In genomic region chr9:5569891-5570290, GRCh38 we compare ENCODE assay signal across 16 cellular contexts. TPM values are rescaled to one million over a fixed set of nuclear protein-coding genes. Genes with fewer than 3 reads are reported as not detected.
DNase-seq lines count a peak whose midpoint lies in the region; ATAC-seq, FAIRE-seq and TF ChIP-seq lines count a peak whose summit lies in the region.
"Had no signal": no experiment of that assay in that cellular context is flagged by ENCODE, and none has a peak within 500 bp of the region (broad histone marks: within the 10 kb centered on the region; RNA-seq: fewer than 3 reads in every experiment).

No MANE protein-coding gene starts in this region.

- TF ChIP-seq POLR2A in H1 (IDR thresholded peaks at IDR 0.05; ENCODE audit: control extremely low read depth in 1 of 2, low read depth in 2 of 2, low read length in 2 of 2) (no peak), adrenal gland (IDR thresholded peaks at IDR 0.05) (no peak)

- H3K9ac ChIP-seq in BLaER1 treated with 17β-estradiol and CSF1 and Interleukin-3, amounts not matched to agents 10 nM and 100 nM = no peak overlapping the region
- H3K9ac ChIP-seq in Loucy (ENCODE audit: low read depth, low read length, poor library complexity, severe bottlenecking) = no peak overlapping the region
- no peak overlapping the region for H3K9ac ChIP-seq in H1 (replicated peaks in 1 of 4; ENCODE audit: extremely low read depth in 1 of 4, low read depth in 3 of 4, low read length in 3 of 4)

- no peak for FAIRE-seq in H1 (lab: Jason Lieb, UNC)
- FAIRE-seq: A549 had no signal

- H4K20me1 ChIP-seq in BLaER1 treated with 17β-estradiol and CSF1 and Interleukin-3, amounts not matched to agents 10 nM and 100 nM = no peaks in the 10 kb centered on the region
- H4K20me1 ChIP-seq in Loucy (ENCODE audit: insufficient read depth, low read length, poor library complexity, severe bottlenecking) (no peaks in the 10 kb centered on the region), H1 (replicated peaks in 1 of 2; ENCODE audit: control insufficient read depth in 1 of 2, insufficient read depth in 2 of 2, low read length in 2 of 2) (no peaks in the 10 kb centered on the region)

- no peak overlapping the region for H3K18ac ChIP-seq in H1 (ENCODE audit: extremely low read depth, low read length)

- peak overlapping the region in 6 of 11 experiments; percentile 15 to 58 (median 55); a peak in 11 of 22 replicates for H3K4me2 ChIP-seq in BLaER1 treated with 17β-estradiol and CSF1 and Interleukin-3, amounts not matched to agents 10 nM and 100 nM
- H3K4me2 ChIP-seq in Loucy (ENCODE audit: low read depth, low read length, poor library complexity, severe bottlenecking) (no peak overlapping the region), H1 (ENCODE audit: insufficient read depth in 1 of 2, low read depth in 2 of 2, low read length in 2 of 2) (no peak overlapping the region)
- H3K4me2 ChIP-seq: A549 had no signal

- H2BK20ac ChIP-seq in H1 (ENCODE audit: low read length) = no peak overlapping the region

- 82% methylated on average over 1 of the region's 1 CpG; no CpG with 5 or more reads in 1 of the 2 experiments for WGBS in H1 (ENCODE audit: extremely low coverage in 1 of 2, insufficient coverage in 1 of 2, insufficient read length in 1 of 2, insufficient replicate concordance in 2 of 2, low coverage in 1 of 2, low lambda C conversion rate in 2 of 2, missing lambda C conversion rate in 1 of 2), 2 experiments
- WGBS in psoas muscle, 3 donors = 22 to 32% (median 30%) methylated on average over 1 of the region's 1 CpG
- WGBS in adrenal gland, 4 donors = 75 to 89% (median 83%) methylated on average over 1 of the region's 1 CpG

- H3K23ac ChIP-seq in H1 (ENCODE audit: insufficient read length) = no peak overlapping the region

- H3K4me3 ChIP-seq in BLaER1 treated with 17β-estradiol and CSF1 and Interleukin-3, amounts not matched to agents 10 nM and 100 nM = no peak overlapping the region
- H3K4me3 ChIP-seq in Loucy (ENCODE audit: low read length, poor library complexity, severe bottlenecking) = no peak overlapping the region
- no peak overlapping the region for H3K4me3 ChIP-seq in H1 (ENCODE audit: extremely low read depth in 1 of 4, insufficient read depth in 2 of 4, low read depth in 3 of 4, low read length in 4 of 4)
- H3K4me3 ChIP-seq in psoas muscle = no peak overlapping the region
- no peak overlapping the region for H3K4me3 ChIP-seq in adrenal gland
- H3K4me3 ChIP-seq: A549 had no signal

- no peak overlapping the region for H2AK5ac ChIP-seq in H1 (ENCODE audit: low read depth, low read length)

- H2BK120ac ChIP-seq in H1 (replicated peaks; ENCODE audit: low read depth, low read length) = no peak overlapping the region

- H2BK15ac ChIP-seq in H1 (ENCODE audit: low read length) = no peak overlapping the region

- TF ChIP-seq CTCF in Loucy (conservative IDR thresholded peaks at IDR 0.05; ENCODE audit: low read length) (no peak), H1 (IDR thresholded peaks at IDR 0.05; ENCODE audit: control extremely low read depth in 1 of 3, insufficient read depth in 1 of 3, low read depth in 1 of 3, low read length in 3 of 3) (no peak), psoas muscle (IDR thresholded peaks at IDR 0.05) (no peak), adrenal gland (IDR thresholded peaks at IDR 0.05) (no peak)

- H3F3A ChIP-seq in Loucy (ENCODE audit: low read depth) = no peaks in the 10 kb centered on the region

- peak; percentile 30 to 73 (median 60) for ATAC-seq in psoas muscle
- ATAC-seq: CD8-positive, alpha-beta T cell had no signal

- H3K23me2 ChIP-seq in H1 (ENCODE audit: low read depth, low read length) = no peaks in the 10 kb centered on the region

- no peaks in the 10 kb centered on the region for H3K9me2 ChIP-seq in Loucy (replicated peaks; ENCODE audit: low read depth, low read length)

- H3K27me3 ChIP-seq in BLaER1 treated with 17β-estradiol and CSF1 and Interleukin-3, amounts not matched to agents 10 nM and 100 nM = no peaks in the 10 kb centered on the region
- H3K27me3 ChIP-seq in Loucy (ENCODE audit: insufficient read depth, low read length, poor library complexity, severe bottlenecking) (no peaks in the 10 kb centered on the region), H1 (replicated peaks in 1 of 4; ENCODE audit: control insufficient read depth in 3 of 4, extremely low read depth in 1 of 4, insufficient read depth in 3 of 4, low read length in 3 of 4) (no peaks in the 10 kb centered on the region), psoas muscle (ENCODE audit: insufficient read depth in 3 of 3, low read length in 2 of 3) (no peaks in the 10 kb centered on the region), adrenal gland (no peaks in the 10 kb centered on the region)

- peak overlapping the region in 4 of 11 experiments; percentile 29 to 61 (median 48); a peak in 8 of 22 replicates for H3K27ac ChIP-seq in BLaER1 treated with 17β-estradiol and CSF1 and Interleukin-3, amounts not matched to agents 10 nM and 100 nM
- no peak overlapping the region for H3K27ac ChIP-seq in H1 (ENCODE audit: low read depth, low read length)
- H3K27ac ChIP-seq in psoas muscle = no peak overlapping the region
- H3K27ac ChIP-seq in adrenal gland = no peak overlapping the region
- H3K27ac ChIP-seq: 22Rv1, A549 had no signal

- peaks cover 0 to 13% (median 2%) of the 10 kb centered on the region in 11 experiments; a peak in 6 of 22 replicates for H3K36me3 ChIP-seq in BLaER1 treated with 17β-estradiol and CSF1 and Interleukin-3, amounts not matched to agents 10 nM and 100 nM
- H3K36me3 ChIP-seq in Loucy (ENCODE audit: insufficient read depth, low read length) (no peaks in the 10 kb centered on the region), H1 (ENCODE audit: control insufficient read depth in 2 of 4, insufficient read depth in 4 of 4, low read length in 3 of 4) (no peaks in the 10 kb centered on the region), psoas muscle (ENCODE audit: insufficient read depth in 1 of 2, low read depth in 1 of 2) (no peaks in the 10 kb centered on the region), adrenal gland (replicated peaks in 1 of 2) (no peaks in the 10 kb centered on the region)

- H3K4ac ChIP-seq in H1 (replicated peaks; ENCODE audit: insufficient read length, low read depth, low read length) = no peak overlapping the region

- peaks cover 0 to 5% (median 3%) of the 10 kb centered on the region in 11 experiments; a peak in 10 of 22 replicates for H3K9me3 ChIP-seq in BLaER1 treated with 17β-estradiol and CSF1 and Interleukin-3, amounts not matched to agents 10 nM and 100 nM (replicated peaks in 1 of 11)
- H3K9me3 ChIP-seq in Loucy (ENCODE audit: insufficient read depth, low read depth, low read length) (no peaks in the 10 kb centered on the region), H1 (ENCODE audit: insufficient read depth in 2 of 2, low read depth in 1 of 2, low read length in 1 of 2) (no peaks in the 10 kb centered on the region), psoas muscle (no peaks in the 10 kb centered on the region), adrenal gland (replicated peaks in 1 of 3) (no peaks in the 10 kb centered on the region)
- H3K9me3 ChIP-seq: A549 had no signal

- H4K5ac ChIP-seq in H1 (ENCODE audit: insufficient read length, low read depth, low read length) = no peak overlapping the region

- H3K56ac ChIP-seq in H1 (replicated peaks; ENCODE audit: insufficient read length, low read depth, low read length) = no peak overlapping the region

- H3K79me1 ChIP-seq in H1 (ENCODE audit: low read depth, low read length) = no peaks in the 10 kb centered on the region

- no peak overlapping the region for H2BK5ac ChIP-seq in H1 (ENCODE audit: low read depth, low read length)

- no peak for TF ChIP-seq EP300 in H1 (IDR thresholded peaks at IDR 0.05; ENCODE audit: borderline replicate concordance in 1 of 2, low read depth in 2 of 2, low read length in 2 of 2)

- H3K79me2 ChIP-seq in Loucy (ENCODE audit: insufficient read depth, low read length) (no peaks in the 10 kb centered on the region), H1 (ENCODE audit: control insufficient read depth in 1 of 2, insufficient read depth in 2 of 2, low read length in 2 of 2) (no peaks in the 10 kb centered on the region)

- H3K14ac ChIP-seq in H1 (ENCODE audit: insufficient read length) = no peak overlapping the region

- DNase-seq in H1 (ENCODE audit: low read depth in 1 of 2, low spot score in 2 of 2) (no peak), psoas muscle (no peak), pons (ENCODE audit: low spot score) (no peak), SK-N-DZ (ENCODE audit: low spot score) (no peak), adrenal gland (no peak)
- DNase-seq: Calu3; CD8-positive, alpha-beta T cell; DMS79 treated with DMSO at 0.1 percent for 48 hours; GF-D8; GOT3; H9 had no signal

- H2AFZ ChIP-seq in Loucy (ENCODE audit: low read length) = peak overlapping the region; percentile 63; the same call in 1 of the 2 replicates
- peak overlapping the region; percentile 25; the same call in 1 of the 2 replicates for H2AFZ ChIP-seq in H1 (ENCODE audit: low read length)

- peaks cover 23 to 51% (median 36%) of the 10 kb centered on the region in 10 experiments for H3K4me1 ChIP-seq in BLaER1 treated with 17β-estradiol and CSF1 and Interleukin-3, amounts not matched to agents 10 nM and 100 nM
- H3K4me1 ChIP-seq in Loucy (ENCODE audit: insufficient read depth, low read length, poor library complexity, severe bottlenecking) (peaks cover 13% of the 10 kb centered on the region), H1 (replicated peaks in 1 of 4; ENCODE audit: control insufficient read depth in 3 of 4, insufficient read depth in 4 of 4, low read length in 3 of 4) (no peaks in the 10 kb centered on the region), psoas muscle (peaks cover 18% of the 10 kb centered on the region), adrenal gland (replicated peaks in 1 of 2) (no peaks in the 10 kb centered on the region)
- H3K4me1 ChIP-seq: A549 had no signal

- POLR2A ChIA-PET in H1 (lab: Charles Lee; ENCODE audit: partially characterized antibody) = interaction anchor here (0.6 kb wide), 1 partner anchor 30 kb away, joined by 4 read pairs; no protein-coding TSS in a partner anchor

- no peak overlapping the region for H4K91ac ChIP-seq in H1 (replicated peaks; ENCODE audit: insufficient read length, low read length)

- no peak overlapping the region for H2BK12ac ChIP-seq in H1 (ENCODE audit: low read depth, low read length)

- intact Hi-C loops in psoas muscle (cut with DNase I) = loop anchor here in 1 of 2 donors (10.0 kb wide), 2 partner anchors 55 to 105 kb away; partner anchors contain the start of gene PDCD1LG2
- intact Hi-C loops in adrenal gland (cut with DNase I) = no loop called here

- no peak for TF ChIP-seq RAD21 in H1 (IDR thresholded peaks at IDR 0.05 in 1 of 2, conservative IDR thresholded peaks at IDR 0.05 in 1 of 2; ENCODE audit: low read depth in 2 of 2, low read length in 2 of 2)

- H4K8ac ChIP-seq in H1 (ENCODE audit: extremely low read depth, insufficient read depth, low read length) = no peak overlapping the region

- CTCF ChIA-PET in H1 (lab: Charles Lee; ENCODE audit: partially characterized antibody) = interaction anchor here (1.9 kb wide), 2 partner anchors 20 to 89 kb away, joined by 4 to 6 read pairs; no protein-coding TSS in a partner anchor

RNA-seq across cellular contexts. Expression of gene RIC1, which starts 59.0 kb away (rescaled TPM):
- 24.5 and 25.6 TPM in 2 replicates for total RNA-seq in H1 (2021; fragmentation: NEBNext Ultra II Directional; extraction: Animal tissue kit (Norgen Biotek cat#: 25700))
- polyA plus RNA-seq in H1 (2011; rRNA removed) (10.1 and 10.7 TPM in 2 replicates), psoas muscle (10 to 100 TPM in 1 of 3 donors, 1 to 10 TPM in 2; 6.8 to 18.7 (median 8.8) TPM), adrenal gland (10 to 100 TPM in 1 of 3 donors, 1 to 10 TPM in 2; 3.6 to 11.3 (median 3.8) TPM)
- 12.9 TPM for polyA plus RNA-seq in H1 (2011; cell fraction: cytosol; rRNA removed)
- 25.2 TPM for polyA plus RNA-seq in H1 (2011; cell fraction: nucleus; rRNA removed)
- polyA plus RNA-seq in H1 (2012, experiment 1 of 2) = 11.2 to 15.3 TPM (median 13.5 TPM) in 4 replicates
- 0.56 TPM for polyA plus RNA-seq in H1 (2012, experiment 2 of 2)
- 9.0 TPM for polyA plus RNA-seq in H1 (2013, experiment 1 of 2)
- 9.1 TPM for polyA plus RNA-seq in H1 (2013, experiment 2 of 2)
- polyA minus RNA-seq in H1 (2011; rRNA and poly(A)+ RNA removed) = 50.8 and 63.2 TPM in 2 replicates
- 23.3 TPM for polyA minus RNA-seq in H1 (2011; cell fraction: cytosol; rRNA and poly(A)+ RNA removed)
- 64.8 TPM for polyA minus RNA-seq in H1 (2011; cell fraction: nucleus; rRNA and poly(A)+ RNA removed)
- total RNA-seq in psoas muscle (10 to 100 TPM; 10.9 to 28.6 (median 13.8) TPM), adrenal gland (10 to 100 TPM; 15.4 to 33.1 (median 18.6) TPM)
- polyA plus RNA-seq in SK-N-DZ (2014; cell fraction: cytosol; rRNA removed) = 7.2 and 12.7 TPM in 2 replicates
- polyA plus RNA-seq in SK-N-DZ (2014; cell fraction: nucleus; rRNA removed) = 10.6 and 29.7 TPM in 2 replicates

RNA-seq across cellular contexts. Expression of gene PDCD1LG2, which starts 59.6 kb away (rescaled TPM):
- not detected in 2 replicates for total RNA-seq in H1 (2021; fragmentation: NEBNext Ultra II Directional; extraction: Animal tissue kit (Norgen Biotek cat#: 25700))
- polyA plus RNA-seq in H1 (2011; rRNA removed) (not detected in 2 replicates), psoas muscle (under 1 TPM; 0.29 to 0.62 (median 0.38) TPM), adrenal gland (under 1 TPM; 0.40 to 0.97 (median 0.72) TPM)
- polyA plus RNA-seq in H1 (2011; cell fraction: cytosol; rRNA removed) = not detected
- not detected for polyA plus RNA-seq in H1 (2011; cell fraction: nucleus; rRNA removed)
- polyA plus RNA-seq in H1 (2012, experiment 1 of 2) = not detected in 4 replicates
- not detected for polyA plus RNA-seq in H1 (2012, experiment 2 of 2)
- not detected for polyA plus RNA-seq in H1 (2013, experiment 1 of 2)
- polyA plus RNA-seq in H1 (2013, experiment 2 of 2) = not detected
- polyA minus RNA-seq in H1 (2011; rRNA and poly(A)+ RNA removed) = not detected in 2 replicates
- not detected for polyA minus RNA-seq in H1 (2011; cell fraction: cytosol; rRNA and poly(A)+ RNA removed)
- polyA minus RNA-seq in H1 (2011; cell fraction: nucleus; rRNA and poly(A)+ RNA removed) = not detected
- total RNA-seq in psoas muscle (1 to 10 TPM in 1 of 4 donors, under 1 TPM in 3; 0.50 to 1.3 (median 0.86) TPM), adrenal gland (1 to 10 TPM in 7 of 8 donors, under 1 TPM in 1; 0.57 to 5.5 (median 1.9) TPM)
- not detected in 2 replicates for polyA plus RNA-seq in SK-N-DZ (2014; cell fraction: cytosol; rRNA removed)
- not detected in 2 replicates for polyA plus RNA-seq in SK-N-DZ (2014; cell fraction: nucleus; rRNA removed)
- total RNA-seq: Calu3; CD8-positive, alpha-beta T cell; H9; HT-29 had no signal

Comparison
In these comparisons a context has a peak if more than half of its experiments do, and no peak if none do; other contexts are left out.
1. H3K4me2 ChIP-seq: peak in BLaER1 treated with 17β-estradiol and CSF1 and Interleukin-3, amounts not matched to agents 10 nM and 100 nM (6 of 11); none in Loucy (single experiment) and H1 (0 of 2).